2 cellular contexts compared by ENCODE assay signal in the genomic region with DNA sequence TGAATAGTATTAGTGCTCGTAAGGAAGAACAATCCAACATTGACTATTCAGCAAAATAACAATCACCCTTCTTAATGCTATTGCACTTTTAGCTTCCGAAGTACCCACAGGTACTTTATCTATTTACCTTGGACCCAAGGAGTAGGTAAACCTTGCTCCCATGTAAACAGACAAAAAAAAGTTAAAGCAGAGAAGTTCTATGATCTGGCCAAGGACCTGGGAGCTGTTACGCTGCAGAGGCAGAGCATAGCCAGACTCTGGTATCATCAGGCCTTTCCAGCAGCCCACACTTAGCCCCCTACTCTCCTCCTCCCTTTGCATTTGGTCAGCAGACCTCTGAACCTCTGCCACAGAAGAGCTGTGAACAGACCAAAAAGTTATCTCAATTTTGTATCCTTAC.
A peak's percentile ranks its signal among the peaks of the same experiment; 100 is the strongest.
TF ChIP-seq lines count a peak whose summit lies in the region.

No MANE protein-coding gene starts in this region.

TF ChIP-seq in A549, 52 proteins besides CTCF, POLR2A, EP300 and RAD21:
- TF ChIP-seq FOSL2 (IDR thresholded peaks at IDR 0.05) (no peak), FOSL2 (CRISPR knock-in tag; IDR thresholded peaks at IDR 0.05) (no peak), FOSB (CRISPR knock-in tag; IDR thresholded peaks at IDR 0.05) (no peak), MAFK (IDR thresholded peaks at IDR 0.05; ENCODE audit: partially characterized antibody) (peak; percentile 42), SREBF2 (IDR thresholded peaks at IDR 0.05) (no peak)

TF ChIP-seq in HepG2, 621 proteins besides CTCF, POLR2A, EP300 and RAD21:
- TF ChIP-seq, protein P1, sequence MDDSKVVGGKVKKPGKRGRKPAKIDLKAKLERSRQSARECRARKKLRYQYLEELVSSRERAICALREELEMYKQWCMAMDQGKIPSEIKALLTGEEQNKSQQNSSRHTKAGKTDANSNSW (CRISPR knock-in tag; IDR thresholded peaks at IDR 0.05; ENCODE audit: borderline replicate concordance), result no peak
- TF ChIP-seq ATF7 (IDR thresholded peaks at IDR 0.05), result no peak
- no peak for TF ChIP-seq ATF7 (CRISPR knock-in tag; IDR thresholded peaks at IDR 0.05)
- no peak for TF ChIP-seq RBM22 (optimal IDR thresholded peaks at IDR 0.05; ENCODE audit: low read length)
- TF ChIP-seq ATAD3A (CRISPR knock-in tag; IDR thresholded peaks at IDR 0.05), result no peak
- TF ChIP-seq KMT2A (CRISPR knock-in tag; IDR thresholded peaks at IDR 0.05), result no peak
- TF ChIP-seq ZNF292 (CRISPR knock-in tag; IDR thresholded peaks at IDR 0.05; ENCODE audit: borderline replicate concordance, low read depth), result no peak
- TF ChIP-seq, protein P2, sequence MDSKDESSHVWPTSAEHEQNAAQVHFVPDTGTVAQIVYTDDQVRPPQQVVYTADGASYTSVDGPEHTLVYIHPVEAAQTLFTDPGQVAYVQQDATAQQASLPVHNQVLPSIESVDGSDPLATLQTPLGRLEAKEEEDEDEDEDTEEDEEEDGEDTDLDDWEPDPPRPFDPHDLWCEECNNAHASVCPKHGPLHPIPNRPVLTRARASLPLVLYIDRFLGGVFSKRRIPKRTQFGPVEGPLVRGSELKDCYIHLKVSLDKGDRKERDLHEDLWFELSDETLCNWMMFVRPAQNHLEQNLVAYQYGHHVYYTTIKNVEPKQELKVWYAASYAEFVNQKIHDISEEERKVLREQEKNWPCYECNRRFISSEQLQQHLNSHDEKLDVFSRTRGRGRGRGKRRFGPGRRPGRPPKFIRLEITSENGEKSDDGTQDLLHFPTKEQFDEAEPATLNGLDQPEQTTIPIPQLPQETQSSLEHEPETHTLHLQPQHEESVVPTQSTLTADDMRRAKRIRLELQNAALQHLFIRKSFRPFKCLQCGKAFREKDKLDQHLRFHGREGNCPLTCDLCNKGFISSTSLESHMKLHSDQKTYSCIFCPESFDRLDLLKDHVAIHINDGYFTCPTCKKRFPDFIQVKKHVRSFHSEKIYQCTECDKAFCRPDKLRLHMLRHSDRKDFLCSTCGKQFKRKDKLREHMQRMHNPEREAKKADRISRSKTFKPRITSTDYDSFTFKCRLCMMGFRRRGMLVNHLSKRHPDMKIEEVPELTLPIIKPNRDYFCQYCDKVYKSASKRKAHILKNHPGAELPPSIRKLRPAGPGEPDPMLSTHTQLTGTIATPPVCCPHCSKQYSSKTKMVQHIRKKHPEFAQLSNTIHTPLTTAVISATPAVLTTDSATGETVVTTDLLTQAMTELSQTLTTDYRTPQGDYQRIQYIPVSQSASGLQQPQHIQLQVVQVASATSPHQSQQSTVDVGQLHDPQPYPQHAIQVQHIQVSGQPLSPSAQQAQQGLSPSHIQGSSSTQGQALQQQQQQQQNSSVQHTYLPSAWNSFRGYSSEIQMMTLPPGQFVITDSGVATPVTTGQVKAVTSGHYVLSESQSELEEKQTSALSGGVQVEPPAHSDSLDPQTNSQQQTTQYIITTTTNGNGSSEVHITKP (CRISPR knock-in tag; IDR thresholded peaks at IDR 0.05; ENCODE audit: low read depth), result no peak
- TF ChIP-seq, protein P3, sequence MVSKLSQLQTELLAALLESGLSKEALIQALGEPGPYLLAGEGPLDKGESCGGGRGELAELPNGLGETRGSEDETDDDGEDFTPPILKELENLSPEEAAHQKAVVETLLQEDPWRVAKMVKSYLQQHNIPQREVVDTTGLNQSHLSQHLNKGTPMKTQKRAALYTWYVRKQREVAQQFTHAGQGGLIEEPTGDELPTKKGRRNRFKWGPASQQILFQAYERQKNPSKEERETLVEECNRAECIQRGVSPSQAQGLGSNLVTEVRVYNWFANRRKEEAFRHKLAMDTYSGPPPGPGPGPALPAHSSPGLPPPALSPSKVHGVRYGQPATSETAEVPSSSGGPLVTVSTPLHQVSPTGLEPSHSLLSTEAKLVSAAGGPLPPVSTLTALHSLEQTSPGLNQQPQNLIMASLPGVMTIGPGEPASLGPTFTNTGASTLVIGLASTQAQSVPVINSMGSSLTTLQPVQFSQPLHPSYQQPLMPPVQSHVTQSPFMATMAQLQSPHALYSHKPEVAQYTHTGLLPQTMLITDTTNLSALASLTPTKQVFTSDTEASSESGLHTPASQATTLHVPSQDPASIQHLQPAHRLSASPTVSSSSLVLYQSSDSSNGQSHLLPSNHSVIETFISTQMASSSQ (IDR thresholded peaks at IDR 0.05; ENCODE audit: low read depth), result no peak
- TF ChIP-seq, protein P3 (CRISPR knock-in tag; IDR thresholded peaks at IDR 0.05; ENCODE audit: borderline replicate concordance), result no peak
- no peak for TF ChIP-seq ZNF569 (CRISPR knock-in tag; IDR thresholded peaks at IDR 0.05; ENCODE audit: borderline replicate concordance)
- TF ChIP-seq, protein P4, sequence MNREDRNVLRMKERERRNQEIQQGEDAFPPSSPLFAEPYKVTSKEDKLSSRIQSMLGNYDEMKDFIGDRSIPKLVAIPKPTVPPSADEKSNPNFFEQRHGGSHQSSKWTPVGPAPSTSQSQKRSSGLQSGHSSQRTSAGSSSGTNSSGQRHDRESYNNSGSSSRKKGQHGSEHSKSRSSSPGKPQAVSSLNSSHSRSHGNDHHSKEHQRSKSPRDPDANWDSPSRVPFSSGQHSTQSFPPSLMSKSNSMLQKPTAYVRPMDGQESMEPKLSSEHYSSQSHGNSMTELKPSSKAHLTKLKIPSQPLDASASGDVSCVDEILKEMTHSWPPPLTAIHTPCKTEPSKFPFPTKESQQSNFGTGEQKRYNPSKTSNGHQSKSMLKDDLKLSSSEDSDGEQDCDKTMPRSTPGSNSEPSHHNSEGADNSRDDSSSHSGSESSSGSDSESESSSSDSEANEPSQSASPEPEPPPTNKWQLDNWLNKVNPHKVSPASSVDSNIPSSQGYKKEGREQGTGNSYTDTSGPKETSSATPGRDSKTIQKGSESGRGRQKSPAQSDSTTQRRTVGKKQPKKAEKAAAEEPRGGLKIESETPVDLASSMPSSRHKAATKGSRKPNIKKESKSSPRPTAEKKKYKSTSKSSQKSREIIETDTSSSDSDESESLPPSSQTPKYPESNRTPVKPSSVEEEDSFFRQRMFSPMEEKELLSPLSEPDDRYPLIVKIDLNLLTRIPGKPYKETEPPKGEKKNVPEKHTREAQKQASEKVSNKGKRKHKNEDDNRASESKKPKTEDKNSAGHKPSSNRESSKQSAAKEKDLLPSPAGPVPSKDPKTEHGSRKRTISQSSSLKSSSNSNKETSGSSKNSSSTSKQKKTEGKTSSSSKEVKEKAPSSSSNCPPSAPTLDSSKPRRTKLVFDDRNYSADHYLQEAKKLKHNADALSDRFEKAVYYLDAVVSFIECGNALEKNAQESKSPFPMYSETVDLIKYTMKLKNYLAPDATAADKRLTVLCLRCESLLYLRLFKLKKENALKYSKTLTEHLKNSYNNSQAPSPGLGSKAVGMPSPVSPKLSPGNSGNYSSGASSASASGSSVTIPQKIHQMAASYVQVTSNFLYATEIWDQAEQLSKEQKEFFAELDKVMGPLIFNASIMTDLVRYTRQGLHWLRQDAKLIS (CRISPR knock-in tag; IDR thresholded peaks at IDR 0.05), result no peak
- TF ChIP-seq HNRNPLL (IDR thresholded peaks at IDR 0.05; ENCODE audit: low read depth, low read length, poor library complexity, severe bottlenecking), result no peak
- TF ChIP-seq, protein P5, sequence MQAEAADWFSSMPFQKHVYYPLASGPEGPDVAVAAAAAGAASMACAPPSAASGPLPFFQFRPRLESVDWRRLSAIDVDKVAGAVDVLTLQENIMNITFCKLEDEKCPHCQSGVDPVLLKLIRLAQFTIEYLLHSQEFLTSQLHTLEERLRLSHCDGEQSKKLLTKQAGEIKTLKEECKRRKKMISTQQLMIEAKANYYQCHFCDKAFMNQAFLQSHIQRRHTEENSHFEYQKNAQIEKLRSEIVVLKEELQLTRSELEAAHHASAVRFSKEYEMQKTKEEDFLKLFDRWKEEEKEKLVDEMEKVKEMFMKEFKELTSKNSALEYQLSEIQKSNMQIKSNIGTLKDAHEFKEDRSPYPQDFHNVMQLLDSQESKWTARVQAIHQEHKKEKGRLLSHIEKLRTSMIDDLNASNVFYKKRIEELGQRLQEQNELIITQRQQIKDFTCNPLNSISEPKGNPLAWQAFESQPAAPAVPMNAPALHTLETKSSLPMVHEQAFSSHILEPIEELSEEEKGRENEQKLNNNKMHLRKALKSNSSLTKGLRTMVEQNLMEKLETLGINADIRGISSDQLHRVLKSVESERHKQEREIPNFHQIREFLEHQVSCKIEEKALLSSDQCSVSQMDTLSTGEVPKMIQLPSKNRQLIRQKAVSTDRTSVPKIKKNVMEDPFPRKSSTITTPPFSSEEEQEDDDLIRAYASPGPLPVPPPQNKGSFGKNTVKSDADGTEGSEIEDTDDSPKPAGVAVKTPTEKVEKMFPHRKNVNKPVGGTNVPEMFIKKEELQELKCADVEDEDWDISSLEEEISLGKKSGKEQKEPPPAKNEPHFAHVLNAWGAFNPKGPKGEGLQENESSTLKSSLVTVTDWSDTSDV (CRISPR knock-in tag; IDR thresholded peaks at IDR 0.05), result no peak
- no peak for TF ChIP-seq ZNF547 (CRISPR knock-in tag; IDR thresholded peaks at IDR 0.05)
- TF ChIP-seq, protein P6, sequence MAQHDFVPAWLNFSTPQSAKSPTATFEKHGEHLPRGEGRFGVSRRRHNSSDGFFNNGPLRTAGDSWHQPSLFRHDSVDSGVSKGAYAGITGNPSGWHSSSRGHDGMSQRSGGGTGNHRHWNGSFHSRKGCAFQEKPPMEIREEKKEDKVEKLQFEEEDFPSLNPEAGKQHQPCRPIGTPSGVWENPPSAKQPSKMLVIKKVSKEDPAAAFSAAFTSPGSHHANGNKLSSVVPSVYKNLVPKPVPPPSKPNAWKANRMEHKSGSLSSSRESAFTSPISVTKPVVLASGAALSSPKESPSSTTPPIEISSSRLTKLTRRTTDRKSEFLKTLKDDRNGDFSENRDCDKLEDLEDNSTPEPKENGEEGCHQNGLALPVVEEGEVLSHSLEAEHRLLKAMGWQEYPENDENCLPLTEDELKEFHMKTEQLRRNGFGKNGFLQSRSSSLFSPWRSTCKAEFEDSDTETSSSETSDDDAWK (CRISPR knock-in tag; IDR thresholded peaks at IDR 0.05), result no peak
- TF ChIP-seq, protein P7, sequence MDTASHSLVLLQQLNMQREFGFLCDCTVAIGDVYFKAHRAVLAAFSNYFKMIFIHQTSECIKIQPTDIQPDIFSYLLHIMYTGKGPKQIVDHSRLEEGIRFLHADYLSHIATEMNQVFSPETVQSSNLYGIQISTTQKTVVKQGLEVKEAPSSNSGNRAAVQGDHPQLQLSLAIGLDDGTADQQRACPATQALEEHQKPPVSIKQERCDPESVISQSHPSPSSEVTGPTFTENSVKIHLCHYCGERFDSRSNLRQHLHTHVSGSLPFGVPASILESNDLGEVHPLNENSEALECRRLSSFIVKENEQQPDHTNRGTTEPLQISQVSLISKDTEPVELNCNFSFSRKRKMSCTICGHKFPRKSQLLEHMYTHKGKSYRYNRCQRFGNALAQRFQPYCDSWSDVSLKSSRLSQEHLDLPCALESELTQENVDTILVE (CRISPR knock-in tag; IDR thresholded peaks at IDR 0.05), result no peak
